ENCODE assay signal across 25 cellular contexts in the genomic region with DNA sequence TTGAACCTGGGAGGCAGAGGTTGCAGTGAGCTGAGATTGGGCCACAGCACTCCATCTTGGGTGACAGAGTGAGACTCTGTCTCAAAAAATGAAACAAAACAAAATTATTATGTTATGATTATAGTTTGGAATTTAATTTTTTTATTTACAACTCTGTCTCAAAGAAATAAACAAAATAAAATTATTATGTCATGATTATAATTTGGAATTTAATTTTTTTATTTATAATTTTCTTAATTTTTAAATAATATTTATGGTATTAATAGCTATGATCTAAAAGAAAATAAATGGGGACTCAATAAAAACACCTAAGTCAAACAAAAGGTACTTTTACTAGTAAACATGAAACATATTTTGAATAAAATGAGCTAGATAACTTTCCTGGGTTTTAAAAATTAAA.
"Had no signal": no experiment of that assay in that cellular context is flagged by ENCODE, and none has a peak within 500 bp of the region (broad histone marks: within the 10 kb centered on the region; RNA-seq: fewer than 3 reads in every experiment).

No MANE protein-coding gene starts in this region.

- ATAC-seq: naive thymus-derived CD8-positive, alpha-beta T cell; natural killer cell treated with Interleukin-12 subunit alpha and Interleukin-12 subunit beta and Interleukin-15 and Interleukin-18, amount 100 ng/mL, for 72 hours; psoas muscle; right cardiac atrium; right lobe of liver; stimulated activated effector memory CD8-positive, alpha-beta T cell treated with anti-CD3 and anti-CD28 coated beads, Interleukin-12 subunit alpha, Interleukin-12 subunit beta, amount 100 ng/mL, for 72 hours; stimulated activated naive CD8-positive, alpha-beta T cell treated with anti-CD3 and anti-CD28 coated beads, Interleukin-15, amount 100 ng/mL, for 72 hours; stimulated activated naive CD8-positive, alpha-beta T cell treated with anti-CD3 and anti-CD28 coated beads, Interleukin-15, Interleukin-2, amounts not matched to agents 100 U/mL and 50 U/mL, for 24 hours; upper lobe of right lung had no signal

- DNase-seq: naive thymus-derived CD8-positive, alpha-beta T cell; nephron progenitor cell; nucleus accumbens; ovary; posterior cingulate gyrus; psoas muscle; right cardiac atrium; right lobe of liver; sigmoid colon; small intestine; stimulated activated CD4-positive, alpha-beta T cell treated with anti-CD3 and anti-CD28 coated beads, Interleukin-15, amount 100 ng/mL, for 24 hours; stimulated activated CD4-positive, alpha-beta T cell treated with anti-CD3 and anti-CD28 coated beads, Interleukin-2, amount 100 ng/mL, for 24 hours; stimulated activated CD4-positive, alpha-beta T cell treated with anti-CD3 and anti-CD28 coated beads, Interleukin-2, amount 100 ng/mL, for 48 hours; stimulated activated CD4-positive, alpha-beta T cell treated with anti-CD3 and anti-CD28 coated beads, Interleukin-4, amount 100 ng/mL, for 24 hours; stimulated activated naive CD4-positive, alpha-beta T cell; stimulated activated naive CD8-positive, alpha-beta T cell treated with anti-CD3 and anti-CD28 coated beads, Interleukin-15, amount 100 ng/mL, for 72 hours; stimulated activated naive CD8-positive, alpha-beta T cell treated with anti-CD3 and anti-CD28 coated beads, Interleukin-15, Interleukin-2, amounts not matched to agents 100 U/mL and 50 U/mL, for 24 hours; substantia nigra; testis; tibial artery; transverse colon; upper lobe of right lung had no signal

- FAIRE-seq: small intestine, urothelium cell line had no signal
